8 cellular contexts compared by ENCODE assay signal in genomic region chr16:3717235-3718018, GRCh38.
A peak's percentile ranks its signal among the peaks of the same experiment; 100 is the strongest.
DNase-seq lines count a peak whose midpoint lies in the region; TF ChIP-seq lines count a peak whose summit lies in the region.

TSS of gene TRAP1 (minus strand) at chr16:3717524. CDS start at chr16:3717508, 16 bp downstream.

- no peaks in the 10 kb centered on the region for H3K9me3 Mint-ChIP-seq in activated naive CD4-positive, alpha-beta T cell treated with anti-CD3 and anti-CD28 coated beads, Interleukin-2, amount 10 ng/mL, durations not matched to agents 7 days and 5 days

- H4K20me1 ChIP-seq in Loucy (ENCODE audit: insufficient read depth, low read length, poor library complexity, severe bottlenecking) = no peaks in the 10 kb centered on the region

- no peaks in the 10 kb centered on the region for H3F3A ChIP-seq in Loucy (ENCODE audit: low read depth)

- peak; percentile 81 for DNase-seq in EL
- DNase-seq in GOT3 (lab: John Stamatoyannopoulos, UW) = peak; percentile 62
- no peak for DNase-seq in SK-N-MC (ENCODE audit: low read depth, low spot score)
- peak; percentile 91 for DNase-seq in activated naive CD4-positive, alpha-beta T cell treated with anti-CD3 and anti-CD28 coated beads, Interleukin-2, amount 10 ng/mL, durations not matched to agents 7 days and 5 days
- DNase-seq in germinal center (ENCODE audit: low spot score) = peak; percentile 94
- peak in 55 of 56 donors; percentile 38 to 95 (median 85) for DNase-seq in nucleus accumbens (lab: John Stamatoyannopoulos, UW)
- peak; percentile 38 to 96 (median 85) for DNase-seq in substantia nigra (lab: John Stamatoyannopoulos, UW)

- H3K4me1 ChIP-seq in Loucy (ENCODE audit: insufficient read depth, low read length, poor library complexity, severe bottlenecking) = peaks cover 3% of the 10 kb centered on the region

- H3K4me3 ChIP-seq in Loucy (ENCODE audit: low read length, poor library complexity, severe bottlenecking) (peak within 1 kb of the TSS; percentile 80), SK-N-MC (peak within 1 kb of the TSS; percentile 99)

- H3K27me3 ChIP-seq in Loucy (ENCODE audit: insufficient read depth, low read length, poor library complexity, severe bottlenecking) = no peaks in the 10 kb centered on the region

- no peaks in the 10 kb centered on the region for H3K9me2 ChIP-seq in Loucy (replicated peaks; ENCODE audit: low read depth, low read length)

- peaks cover 39% of the 10 kb centered on the region for H3K4me1 Mint-ChIP-seq in activated naive CD4-positive, alpha-beta T cell treated with anti-CD3 and anti-CD28 coated beads, Interleukin-2, amount 10 ng/mL, durations not matched to agents 7 days and 5 days

- no peak for TF ChIP-seq CTCF in Loucy (conservative IDR thresholded peaks at IDR 0.05; ENCODE audit: low read length)

- H3K27me3 Mint-ChIP-seq in activated naive CD4-positive, alpha-beta T cell treated with anti-CD3 and anti-CD28 coated beads, Interleukin-2, amount 10 ng/mL, durations not matched to agents 7 days and 5 days = no peaks in the 10 kb centered on the region

- no peaks in the 10 kb centered on the region for H3K9me3 ChIP-seq in Loucy (ENCODE audit: insufficient read depth, low read depth, low read length)
- no peaks in the 10 kb centered on the region for H3K9me3 ChIP-seq in SK-N-MC (ENCODE audit: low read depth, low read length)

- peaks cover 20% of the 10 kb centered on the region for H3K36me3 Mint-ChIP-seq in activated naive CD4-positive, alpha-beta T cell treated with anti-CD3 and anti-CD28 coated beads, Interleukin-2, amount 10 ng/mL, durations not matched to agents 7 days and 5 days

- peak within 1 kb of the TSS; percentile 72 for H3K4me2 ChIP-seq in Loucy (ENCODE audit: low read depth, low read length, poor library complexity, severe bottlenecking)

- peak within 1 kb of the TSS; percentile 92 for H3K27ac Mint-ChIP-seq in activated naive CD4-positive, alpha-beta T cell treated with anti-CD3 and anti-CD28 coated beads, Interleukin-2, amount 10 ng/mL, durations not matched to agents 7 days and 5 days

- H3K36me3 ChIP-seq in Loucy (ENCODE audit: insufficient read depth, low read length) (no peaks in the 10 kb centered on the region), SK-N-MC (ENCODE audit: insufficient read depth, low read length) (peaks cover 34% of the 10 kb centered on the region)

- H3K4me3 Mint-ChIP-seq in activated naive CD4-positive, alpha-beta T cell treated with anti-CD3 and anti-CD28 coated beads, Interleukin-2, amount 10 ng/mL, durations not matched to agents 7 days and 5 days = peak within 1 kb of the TSS; percentile 92

- CTCF ChIA-PET in activated naive CD4-positive, alpha-beta T cell treated with anti-CD3 and anti-CD28 coated beads, Interleukin-2, amount 10 ng/mL, durations not matched to agents 7 days and 5 days (lab: Charles Lee) = no interaction called here

- peaks cover 12% of the 10 kb centered on the region for H3K79me2 ChIP-seq in Loucy (ENCODE audit: insufficient read depth, low read length)

- H2AFZ ChIP-seq in Loucy (ENCODE audit: low read length) = peak within 1 kb of the TSS; percentile 96

- H3K27ac ChIP-seq in SK-N-MC = peak within 1 kb of the TSS; percentile 94
- H3K27ac ChIP-seq in substantia nigra (ENCODE audit: low read depth, low read length, poor library complexity, severe bottlenecking) = peak within 1 kb of the TSS; percentile 68

- H3K9ac ChIP-seq in Loucy (ENCODE audit: low read depth, low read length, poor library complexity, severe bottlenecking) (peak within 1 kb of the TSS; percentile 82), SK-N-MC (ENCODE audit: insufficient read length) (peak within 1 kb of the TSS; percentile 98)
